13 cellular contexts compared by ENCODE assay signal in genomic region chr1:43976890-43977289, GRCh38. TPM values are rescaled to one million over a fixed set of nuclear protein-coding genes. Genes with fewer than 3 reads are reported as not detected.
A peak's percentile ranks its signal among the peaks of the same experiment; 100 is the strongest.
DNase-seq lines count a peak whose midpoint lies in the region; FAIRE-seq and TF ChIP-seq lines count a peak whose summit lies in the region.
"Had no signal": no experiment of that assay in that cellular context is flagged by ENCODE, and none has a peak within 500 bp of the region (broad histone marks: within the 10 kb centered on the region; RNA-seq: fewer than 3 reads in every experiment).

No MANE protein-coding gene starts in this region.

- no peaks in the 10 kb centered on the region for H3K27me3 Mint-ChIP-seq in T-helper 2 cell treated with Interferon-gamma antibody and Interleukin-4, amounts not matched to agents 5 μg/mL and 100 μg/mL, for 36 hours (ENCODE audit: low read depth)
- H3K27me3 Mint-ChIP-seq in IgD-negative memory B cell: peaks cover 3% of the 10 kb centered on the region
- H3K27me3 Mint-ChIP-seq in chondrocyte (ENCODE audit: low read depth): no peaks in the 10 kb centered on the region
- H3K27me3 Mint-ChIP-seq: activated naive CD8-positive, alpha-beta T cell treated with anti-CD3 and anti-CD28 coated beads, Interleukin-2, amount 10 ng/mL, durations not matched to agents 7 days and 5 days had no signal

- TF ChIP-seq CTCF in chondrocyte (IDR thresholded peaks at IDR 0.05) (no peak), neutrophil (IDR thresholded peaks at IDR 0.05) (no peak)

- peaks cover 30% of the 10 kb centered on the region for H3K36me3 ChIP-seq in neutrophil
- H3K36me3 ChIP-seq: ovary had no signal

- peaks cover 39% of the 10 kb centered on the region for H3K36me3 Mint-ChIP-seq in T-helper 2 cell treated with Interferon-gamma antibody and Interleukin-4, amounts not matched to agents 5 μg/mL and 100 μg/mL, for 36 hours (ENCODE audit: low read depth)
- H3K36me3 Mint-ChIP-seq in IgD-negative memory B cell (peaks cover 7% of the 10 kb centered on the region), chondrocyte (ENCODE audit: low read depth) (peaks cover 20% of the 10 kb centered on the region)

- peak overlapping the region; percentile 98 for H3K27ac ChIP-seq in neutrophil
- H3K27ac ChIP-seq: ovary, WERI-Rb-1 had no signal

- H3K4me1 ChIP-seq in neutrophil (ENCODE audit: control insufficient read depth in 1 of 2, insufficient read depth in 1 of 2, low read depth in 1 of 2, low read length in 1 of 2): peaks cover 64 to 68% of the 10 kb centered on the region in 2 experiments

- no peak overlapping the region for H3K27ac Mint-ChIP-seq in T-helper 2 cell treated with Interferon-gamma antibody and Interleukin-4, amounts not matched to agents 5 μg/mL and 100 μg/mL, for 36 hours
- peak overlapping the region; percentile 69 to 95 (median 94) for H3K27ac Mint-ChIP-seq in IgD-negative memory B cell
- peak overlapping the region; percentile 27 for H3K27ac Mint-ChIP-seq in chondrocyte (ENCODE audit: unreplicated experiment)

- FAIRE-seq in frontal cortex (lab: Jason Lieb, UNC): no peak
- FAIRE-seq: A204.1 had no signal

- no peaks in the 10 kb centered on the region for H3K9me3 ChIP-seq in neutrophil
- H3K9me3 ChIP-seq: ovary had no signal

- H3K9me3 Mint-ChIP-seq in T-helper 2 cell treated with Interferon-gamma antibody and Interleukin-4, amounts not matched to agents 5 μg/mL and 100 μg/mL, for 36 hours: no peaks in the 10 kb centered on the region
- H3K9me3 Mint-ChIP-seq in IgD-negative memory B cell (no peaks in the 10 kb centered on the region), chondrocyte (ENCODE audit: low read depth) (no peaks in the 10 kb centered on the region)
- H3K9me3 Mint-ChIP-seq: activated naive CD8-positive, alpha-beta T cell treated with anti-CD3 and anti-CD28 coated beads, Interleukin-2, amount 10 ng/mL, durations not matched to agents 7 days and 5 days had no signal

- DNase-seq in T-helper 2 cell treated with Interferon-gamma antibody and Interleukin-4, amounts not matched to agents 5 μg/mL and 100 μg/mL, for 36 hours (ENCODE audit: low spot score): no peak
- DNase-seq in T-helper 2 cell (no peak), chondrocyte (ENCODE audit: low spot score) (no peak), frontal cortex (ENCODE audit: low spot score in 2 of 2) (no peak), SW 1271 (lab: John Stamatoyannopoulos, UW) (no peak), HUDEP-2 (lab: John Stamatoyannopoulos, UW; ENCODE audit: unreplicated experiment in 76 of 76) (no peak)
- DNase-seq: activated naive CD8-positive, alpha-beta T cell treated with anti-CD3 and anti-CD28 coated beads, Interleukin-2, amount 10 ng/mL, durations not matched to agents 7 days and 5 days; NCI-H2227 treated with DMSO at 0.1 percent for 48 hours; ovary; WERI-Rb-1 had no signal

- H3K27me3 ChIP-seq in neutrophil: peaks cover 13% of the 10 kb centered on the region
- H3K27me3 ChIP-seq: ovary had no signal

- H3K4me3 Mint-ChIP-seq in T-helper 2 cell treated with Interferon-gamma antibody and Interleukin-4, amounts not matched to agents 5 μg/mL and 100 μg/mL, for 36 hours: peak overlapping the region; percentile 88
- peak overlapping the region; percentile 47 to 95 (median 60) for H3K4me3 Mint-ChIP-seq in IgD-negative memory B cell
- H3K4me3 Mint-ChIP-seq in chondrocyte (ENCODE audit: unreplicated experiment): peak overlapping the region; percentile 39

- peaks cover 39% of the 10 kb centered on the region for H3K4me1 Mint-ChIP-seq in T-helper 2 cell treated with Interferon-gamma antibody and Interleukin-4, amounts not matched to agents 5 μg/mL and 100 μg/mL, for 36 hours (ENCODE audit: low read depth)
- H3K4me1 Mint-ChIP-seq in IgD-negative memory B cell (peaks cover 22 to 46% (median 25%) of the 10 kb centered on the region in 3 donors), chondrocyte (ENCODE audit: low read depth) (peaks cover 52% of the 10 kb centered on the region)

- peak overlapping the region; percentile 96 for H3K4me3 ChIP-seq in neutrophil (ENCODE audit: low read depth in 1 of 2, low read length in 1 of 2)
- H3K4me3 ChIP-seq: ovary had no signal

RNA-seq across cellular contexts. Expression of gene B4GALT2, which starts 2.1 kb away (rescaled TPM):
- polyA plus RNA-seq in IgD-negative memory B cell: 1.0 TPM
- total RNA-seq in chondrocyte (94.8 to 109 TPM (median 99.4 TPM) in 3 replicates), frontal cortex (119 TPM)

RNA-seq across cellular contexts. Expression of gene ATP6V0B, which starts 2.1 kb away (rescaled TPM):
- polyA plus RNA-seq in IgD-negative memory B cell: 261 TPM
- total RNA-seq in chondrocyte (112 to 123 TPM (median 122 TPM) in 3 replicates), frontal cortex (265 TPM)

RNA-seq across cellular contexts. Expression of gene DPH2, which starts 7.1 kb away (rescaled TPM):
- 38.4 TPM for polyA plus RNA-seq in IgD-negative memory B cell
- total RNA-seq in chondrocyte: 22.2 to 27.3 TPM (median 22.4 TPM) in 3 replicates
- total RNA-seq in frontal cortex: 12.2 TPM

RNA-seq across cellular contexts. Expression of gene CCDC24, which starts 14.5 kb away (rescaled TPM):
- polyA plus RNA-seq in IgD-negative memory B cell: 5.3 TPM
- 5.4 to 6.8 TPM (median 6.3 TPM) in 3 replicates for total RNA-seq in chondrocyte
- total RNA-seq in frontal cortex: 5.3 TPM

RNA-seq across cellular contexts. Expression of gene IPO13, which starts 30.1 kb away (rescaled TPM):
- polyA plus RNA-seq in IgD-negative memory B cell: 14.9 TPM
- 33.4 to 39.2 TPM (median 38.8 TPM) in 3 replicates for total RNA-seq in chondrocyte
- total RNA-seq in frontal cortex: 13.9 TPM
